In genomic region chr19:33487901-33488817, GRCh38 we compare ENCODE assay signal across 1 cellular context.
TF ChIP-seq lines count a peak whose summit lies in the region.

No MANE protein-coding gene starts in this region.

TF ChIP-seq in HepG2, 621 proteins besides CTCF, POLR2A, EP300 and RAD21:
- no peak for TF ChIP-seq ZNF30 (CRISPR knock-in tag; IDR thresholded peaks at IDR 0.05)
- no peak for TF ChIP-seq SOX5 (CRISPR knock-in tag; IDR thresholded peaks at IDR 0.05; ENCODE audit: borderline replicate concordance)
- no peak for TF ChIP-seq RBFOX2 (IDR thresholded peaks at IDR 0.05; ENCODE audit: low read depth, low read length)
- no peak for TF ChIP-seq FOXA3 (CRISPR knock-in tag; IDR thresholded peaks at IDR 0.05)
